In genomic region chrX:40008841-40009461, GRCh38 we compare ENCODE assay signal across 8 cellular contexts.
A peak's percentile ranks its signal among the peaks of the same experiment; 100 is the strongest.
DNase-seq lines count a peak whose midpoint lies in the region; ATAC-seq, FAIRE-seq and TF ChIP-seq lines count a peak whose summit lies in the region.

No MANE protein-coding gene starts in this region.

- peak overlapping the region in 1 of 3 donors; percentile 80 for H3K27ac Mint-ChIP-seq in CD4-positive, CD25-positive, alpha-beta regulatory T cell
- H3K27ac Mint-ChIP-seq in activated naive CD4-positive, alpha-beta T cell treated with anti-CD3 and anti-CD28 coated beads, Interleukin-2, amount 50 U/mL, for 24 hours: peak overlapping the region; percentile 30

- TF ChIP-seq CTCF in upper lobe of right lung (IDR thresholded peaks at IDR 0.05) (no peak), colonic mucosa (IDR thresholded peaks at IDR 0.05) (no peak)

- H3K4me3 Mint-ChIP-seq in CD4-positive, CD25-positive, alpha-beta regulatory T cell: peak overlapping the region; percentile 27 to 75 (median 40)
- H3K4me3 Mint-ChIP-seq in activated naive CD4-positive, alpha-beta T cell treated with anti-CD3 and anti-CD28 coated beads, Interleukin-2, amount 50 U/mL, for 24 hours: peak overlapping the region; percentile 57

- H3K4me3 ChIP-seq in CD4-positive, CD25-positive, alpha-beta regulatory T cell (ENCODE audit: low read depth, low read length): no peak overlapping the region
- H3K4me3 ChIP-seq in upper lobe of right lung: no peak overlapping the region
- H3K4me3 ChIP-seq in colonic mucosa: no peak overlapping the region

- ATAC-seq in CD4-positive, CD25-positive, alpha-beta regulatory T cell (ENCODE audit: low read depth in 2 of 2): no peak
- ATAC-seq in upper lobe of right lung (no peak), HG02981 (IDR thresholded peaks at IDR 0.05; ENCODE audit: unreplicated experiment) (no peak)

- FAIRE-seq in GM12891 (lab: Jason Lieb, UNC): no peak

- H3K4me1 ChIP-seq in CD4-positive, CD25-positive, alpha-beta regulatory T cell (ENCODE audit: control insufficient read depth, insufficient read depth, low read length, poor library complexity, severe bottlenecking): peaks cover 51% of the 10 kb centered on the region
- H3K4me1 ChIP-seq in upper lobe of right lung: peaks cover 15% of the 10 kb centered on the region
- no peaks in the 10 kb centered on the region for H3K4me1 ChIP-seq in colonic mucosa

- peaks cover 0 to 50% (median 12%) of the 10 kb centered on the region in 4 donors for H3K4me1 Mint-ChIP-seq in CD4-positive, CD25-positive, alpha-beta regulatory T cell
- peaks cover 28% of the 10 kb centered on the region for H3K4me1 Mint-ChIP-seq in activated naive CD4-positive, alpha-beta T cell treated with anti-CD3 and anti-CD28 coated beads, Interleukin-2, amount 50 U/mL, for 24 hours

- intact Hi-C loops in upper lobe of right lung (cut with DNase I) (no loop called here), colonic mucosa (cut with DNase I) (no loop called here)

- no peak overlapping the region for H3K27ac ChIP-seq in CD4-positive, CD25-positive, alpha-beta regulatory T cell (ENCODE audit: insufficient read depth, low read length, poor library complexity, severe bottlenecking)
- H3K27ac ChIP-seq in upper lobe of right lung (no peak overlapping the region), colonic mucosa (no peak overlapping the region)

- TF ChIP-seq POLR2A in GM12891 (IDR thresholded peaks at IDR 0.05; ENCODE audit: low read depth, low read length): no peak

- H3K9ac ChIP-seq in colonic mucosa (ENCODE audit: low read depth in 2 of 2, low read length in 2 of 2): peak overlapping the region in 1 of 2 donors; percentile 24

- H3K9me3 Mint-ChIP-seq in CD4-positive, CD25-positive, alpha-beta regulatory T cell: peaks cover 0 to 6% (median 0%) of the 10 kb centered on the region in 7 donors
- no peaks in the 10 kb centered on the region for H3K9me3 Mint-ChIP-seq in activated naive CD4-positive, alpha-beta T cell treated with anti-CD3 and anti-CD28 coated beads, Interleukin-2, amount 50 U/mL, for 24 hours

- peaks cover 47% of the 10 kb centered on the region for H3K27me3 Mint-ChIP-seq in CD4-positive, CD25-positive, alpha-beta regulatory T cell
- H3K27me3 Mint-ChIP-seq in activated naive CD4-positive, alpha-beta T cell treated with anti-CD3 and anti-CD28 coated beads, Interleukin-2, amount 50 U/mL, for 24 hours: peaks cover 19% of the 10 kb centered on the region

- no peak for DNase-seq in CD4-positive, CD25-positive, alpha-beta regulatory T cell
- DNase-seq in NCI-H146 treated with DMSO at 0.1 percent for 48 hours (lab: John Stamatoyannopoulos, UW; ENCODE audit: unreplicated experiment) (peak; percentile 41), left kidney (ENCODE audit: low read depth, low spot score) (peak; percentile 84), upper lobe of right lung (peak; percentile 69), colonic mucosa (no peak), GM12891 (ENCODE audit: insufficient read length, low spot score) (no peak)

- no peaks in the 10 kb centered on the region for H3K9me3 ChIP-seq in CD4-positive, CD25-positive, alpha-beta regulatory T cell (ENCODE audit: control insufficient read depth in 2 of 2, low read length in 2 of 2)
- H3K9me3 ChIP-seq in upper lobe of right lung (no peaks in the 10 kb centered on the region), colonic mucosa (no peaks in the 10 kb centered on the region)

- no peaks in the 10 kb centered on the region for H3K36me3 ChIP-seq in CD4-positive, CD25-positive, alpha-beta regulatory T cell (ENCODE audit: control insufficient read depth, insufficient read depth, low read length)
- no peaks in the 10 kb centered on the region for H3K36me3 ChIP-seq in upper lobe of right lung
- no peaks in the 10 kb centered on the region for H3K36me3 ChIP-seq in colonic mucosa

- no peaks in the 10 kb centered on the region for H3K36me3 Mint-ChIP-seq in CD4-positive, CD25-positive, alpha-beta regulatory T cell
- H3K36me3 Mint-ChIP-seq in activated naive CD4-positive, alpha-beta T cell treated with anti-CD3 and anti-CD28 coated beads, Interleukin-2, amount 50 U/mL, for 24 hours: no peaks in the 10 kb centered on the region

- peaks cover 4% of the 10 kb centered on the region for H3K27me3 ChIP-seq in CD4-positive, CD25-positive, alpha-beta regulatory T cell (ENCODE audit: control insufficient read depth, insufficient read depth, low read length)
- H3K27me3 ChIP-seq in upper lobe of right lung (no peaks in the 10 kb centered on the region), colonic mucosa (peaks cover 59% of the 10 kb centered on the region)

TF ChIP-seq in GM12891, 5 proteins besides CTCF, POLR2A, EP300 and RAD21:
- TF ChIP-seq POLR2AphosphoS5 (IDR thresholded peaks at IDR 0.05; ENCODE audit: low read depth, low read length) (no peak), SPI1 (IDR thresholded peaks at IDR 0.05; ENCODE audit: low read depth, low read length) (no peak), PAX5 (IDR thresholded peaks at IDR 0.05; ENCODE audit: insufficient read depth, low read length, severe bottlenecking) (no peak), TAF1 (IDR thresholded peaks at IDR 0.05; ENCODE audit: low read depth, low read length) (no peak), POU2F2 (IDR thresholded peaks at IDR 0.05; ENCODE audit: low read depth, low read length) (no peak)

Comparison
In these comparisons a context has a peak if more than half of its experiments do, and no peak if none do; other contexts are left out.
1. DNase-seq: peak in NCI-H146 treated with DMSO at 0.1 percent for 48 hours (single experiment), left kidney (single experiment) and upper lobe of right lung (single experiment); none in CD4-positive, CD25-positive, alpha-beta regulatory T cell (0 of 3), colonic mucosa (single experiment) and GM12891 (single experiment).